31 cellular contexts compared by ENCODE assay signal in the genomic region with DNA sequence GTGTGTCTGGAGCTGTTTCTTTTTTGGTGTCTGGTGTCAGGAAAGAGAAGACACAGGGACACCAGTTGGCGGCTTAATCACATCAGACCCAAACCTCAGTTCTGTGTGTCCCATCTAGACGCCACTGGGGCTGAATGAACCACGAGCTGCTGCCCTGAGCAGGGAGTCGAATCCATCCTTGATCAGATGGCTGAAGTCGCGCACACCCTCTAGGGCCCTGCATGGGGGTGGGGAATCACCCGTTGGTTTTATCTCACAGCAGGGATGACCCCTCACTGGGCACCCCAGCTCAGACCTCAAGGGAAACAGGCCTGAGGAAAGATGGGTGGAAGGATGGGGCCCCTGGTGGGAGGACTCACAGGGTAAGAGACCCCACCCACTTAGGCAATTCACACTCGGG.
"Had no signal": no experiment of that assay in that cellular context is flagged by ENCODE, and none has a peak within 500 bp of the region (broad histone marks: within the 10 kb centered on the region; RNA-seq: fewer than 3 reads in every experiment).

No MANE protein-coding gene starts in this region.

- H3K27me3 ChIP-seq: adrenal gland, body of pancreas had no signal

- H3K27ac ChIP-seq: adrenal gland, body of pancreas, brain microvascular endothelial cell, breast epithelium, VCaP had no signal

- H3K36me3 ChIP-seq: adrenal gland, brain microvascular endothelial cell, breast epithelium had no signal

- DNase-seq: activated B cell treated with CpG ODN at 0.5 μM for 24 hours; activated CD4-positive, alpha-beta memory T cell treated with anti-CD3 and anti-CD28 coated beads for 36 hours; activated CD4-positive, alpha-beta T cell treated with anti-CD3 and anti-CD28 coated beads for 4 hours; activated CD4-positive, alpha-beta T cell treated with anti-CD3 and anti-CD28 coated beads, Interleukin-2, amount 10 ng/mL, durations not matched to agents 24 days and 14 days; activated CD4-positive, alpha-beta T cell treated with anti-CD3 and anti-CD28 coated beads, Interleukin-2, amount 50 U/mL, for 1 hour; activated CD4-positive, alpha-beta T cell treated with anti-CD3 and anti-CD28 coated beads, Interleukin-2, amount 50 U/mL, for 4 hours; activated CD4-positive, CD25-positive, alpha-beta regulatory T cell treated with anti-CD3 and anti-CD28 coated beads, Interleukin-2, amount 50 U/mL, for 72 hours; activated CD8-positive, alpha-beta memory T cell treated with anti-CD3 and anti-CD28 coated beads, Interleukin-2, amount 50 U/mL, for 4 hours; activated CD8-positive, alpha-beta T cell treated with anti-CD3 and anti-CD28 coated beads for 36 hours; activated effector memory CD4-positive, alpha-beta T cell treated with anti-CD3 and anti-CD28 coated beads, Interleukin-2, amount 50 U/mL, for 16 hours; activated gamma-delta T cell treated with Interleukin-2 at 50 U/mL for 16 hours; activated naive CD4-positive, alpha-beta T cell; activated naive CD4-positive, alpha-beta T cell treated with anti-CD3 and anti-CD28 coated beads for 36 hours; activated naive CD4-positive, alpha-beta T cell treated with anti-CD3 and anti-CD28 coated beads, Interleukin-2, amount 50 U/mL, for 16 hours; activated naive CD8-positive, alpha-beta T cell treated with anti-CD3 and anti-CD28 coated beads for 36 hours; activated T-cell treated with anti-CD3 and anti-CD28 coated beads for 4 hours; activated T-cell treated with anti-CD3 and anti-CD28 coated beads, Interleukin-2, amount 50 U/mL, for 1 hour; activated T-cell treated with anti-CD3 and anti-CD28 coated beads, Interleukin-2, amount 50 U/mL, for 4 hours; activated T-cell treated with anti-CD3 and anti-CD28 coated beads, Interleukin-2, amount 50 U/mL, for 72 hours; adrenal gland; amniotic stem cell; body of pancreas; brain microvascular endothelial cell; central memory CD4-positive, alpha-beta T cell; T-helper 1 cell; T-helper 2 cell; T-helper 9 cell had no signal

- H3K9me3 ChIP-seq: adrenal gland, body of pancreas, breast epithelium had no signal

- H3K4me3 ChIP-seq: adrenal gland, body of pancreas, breast epithelium had no signal

- H3K4me1 ChIP-seq: adrenal gland, body of pancreas, breast epithelium had no signal

- ATAC-seq: activated CD8-positive, alpha-beta T cell treated with anti-CD3 and anti-CD28 coated beads for 36 hours; activated naive CD4-positive, alpha-beta T cell treated with anti-CD3 and anti-CD28 coated beads, Interleukin-2, amount 50 U/mL, for 72 hours; activated T-cell treated with anti-CD3 and anti-CD28 coated beads, Interleukin-2, amount 50 U/mL, for 4 hours; activated T-cell treated with anti-CD3 and anti-CD28 coated beads, Interleukin-2, amount 50 U/mL, for 72 hours; activated T-helper 17 cell treated with anti-CD3 and anti-CD28 coated beads, Interleukin-2, amount 50 U/mL, for 72 hours; body of pancreas had no signal
